In the genomic region with DNA sequence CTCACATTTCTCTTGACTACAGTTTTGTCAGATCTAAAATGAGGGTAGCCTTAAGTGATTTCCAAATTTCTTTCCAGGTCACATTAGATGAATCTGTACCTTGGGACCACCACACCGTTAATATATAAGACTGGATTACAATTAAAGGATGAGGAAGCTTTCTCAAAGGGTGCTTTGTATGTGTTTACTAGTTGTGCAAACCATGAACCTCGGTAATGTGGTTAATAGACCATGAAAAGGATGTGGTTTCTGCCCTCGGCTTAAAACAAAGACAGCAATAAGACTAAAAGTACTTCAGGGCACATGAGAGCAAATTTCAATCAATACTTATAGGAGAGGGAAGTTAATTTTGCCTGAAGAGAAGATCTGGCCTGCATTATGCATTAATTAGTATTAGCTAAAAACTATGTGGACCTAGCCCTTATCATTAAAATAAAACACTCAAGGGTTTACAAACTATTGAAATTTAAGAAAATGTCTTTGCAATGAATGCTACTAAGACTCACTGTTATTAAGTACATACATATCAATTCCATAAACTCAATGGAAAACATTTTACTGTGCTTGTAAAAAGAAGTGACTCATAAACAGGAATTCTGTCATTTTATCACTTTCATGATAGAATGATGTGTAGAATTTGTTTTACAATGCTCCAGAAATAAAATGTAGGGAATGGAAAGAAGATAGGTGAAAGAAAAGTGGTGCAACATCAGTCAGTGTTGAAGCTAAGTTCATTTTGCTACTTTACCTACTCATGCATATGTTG, we compare ENCODE assay signal across 8 cellular contexts. TPM values are rescaled to one million over a fixed set of nuclear protein-coding genes. Genes with fewer than 3 reads are reported as not detected.
DNase-seq lines count a peak whose midpoint lies in the region; ATAC-seq and TF ChIP-seq lines count a peak whose summit lies in the region.

No MANE protein-coding gene starts in this region.

- TF ChIP-seq CTCF in 22Rv1 (IDR thresholded peaks at IDR 0.05) (no peak), endodermal cell (conservative IDR thresholded peaks at IDR 0.05) (no peak), body of pancreas (IDR thresholded peaks at IDR 0.05) (no peak)

- H3K27ac ChIP-seq in 22Rv1 (peak overlapping the region; percentile 95), endodermal cell (ENCODE audit: low read depth, low read length) (peak overlapping the region; percentile 91), substantia nigra (ENCODE audit: low read depth, low read length, poor library complexity, severe bottlenecking) (peak overlapping the region; percentile 93), body of pancreas (peak overlapping the region in 2 of 4 donors; percentile 97 to 98)

- no peaks in the 10 kb centered on the region for H3K4me1 Mint-ChIP-seq in endodermal cell

- ATAC-seq in GM18511 (IDR thresholded peaks at IDR 0.05; ENCODE audit: unreplicated experiment), result peak; percentile 59
- ATAC-seq in HG02981 (IDR thresholded peaks at IDR 0.05; ENCODE audit: unreplicated experiment), result peak; percentile 39
- no peak for ATAC-seq in body of pancreas

- no peaks in the 10 kb centered on the region for H3K9me3 Mint-ChIP-seq in endodermal cell

- DNase-seq in NCI-H748 treated with DMSO at 0.1 percent for 48 hours (lab: John Stamatoyannopoulos, UW) (peak; percentile 42), endodermal cell (no peak), substantia nigra (lab: John Stamatoyannopoulos, UW) (no peak), cortex of kidney (lab: John Stamatoyannopoulos, UW) (no peak), body of pancreas (no peak)

- no peaks in the 10 kb centered on the region for H3K9me3 ChIP-seq in endodermal cell (ENCODE audit: control insufficient read depth, low read length)
- H3K9me3 ChIP-seq in body of pancreas, result no peaks in the 10 kb centered on the region

- no peak for TF ChIP-seq POLR2A in body of pancreas (IDR thresholded peaks at IDR 0.05)

- no peaks in the 10 kb centered on the region for H3K36me3 Mint-ChIP-seq in endodermal cell (ENCODE audit: low read depth)

- no peaks in the 10 kb centered on the region for H3K27me3 ChIP-seq in endodermal cell (ENCODE audit: control insufficient read depth, insufficient read depth, low read length, poor library complexity, severe bottlenecking)
- H3K27me3 ChIP-seq in body of pancreas, result no peaks in the 10 kb centered on the region

- no peak overlapping the region for H3K9ac ChIP-seq in endodermal cell (ENCODE audit: extremely low read depth, low read length, poor library complexity, severe bottlenecking)

- H3K36me3 ChIP-seq in endodermal cell (ENCODE audit: control insufficient read depth, insufficient read depth, low read length), result no peaks in the 10 kb centered on the region
- H3K36me3 ChIP-seq in body of pancreas (replicated peaks in 1 of 2; ENCODE audit: insufficient read depth in 1 of 2, low read depth in 2 of 2), result no peaks in the 10 kb centered on the region

- H3K27ac Mint-ChIP-seq in endodermal cell, result no peak overlapping the region

- intact Hi-C loops in body of pancreas (cut with DNase I), result no loop called here

- H3K27me3 Mint-ChIP-seq in endodermal cell (ENCODE audit: insufficient read depth), result peaks cover 2% of the 10 kb centered on the region

- H3K4me3 ChIP-seq in endodermal cell (ENCODE audit: low read length) (peak overlapping the region; percentile 91), body of pancreas (no peak overlapping the region)

- WGBS in endodermal cell (ENCODE audit: insufficient coverage in 1 of 2, insufficient read length in 1 of 2), 2 experiments, result 86% methylated on average over 3 of the region's 3 CpGs; no CpG with 5 or more reads in 1 of the 2 experiments
- WGBS in body of pancreas, 2 donors, result 47 to 50% methylated on average over 3 of the region's 3 CpGs

- no peak overlapping the region for H3K4me3 Mint-ChIP-seq in endodermal cell

- no peaks in the 10 kb centered on the region for H3K4me1 ChIP-seq in endodermal cell (ENCODE audit: control insufficient read depth, insufficient read depth, low read length)
- peaks cover 9% of the 10 kb centered on the region for H3K4me1 ChIP-seq in body of pancreas

RNA-seq across cellular contexts. Expression of a gene that starts 0.9 kb away (rescaled TPM):
- total RNA-seq in endodermal cell, result 10 to 100 TPM; 19.1 to 21.2 TPM
- 13.3 TPM for polyA plus RNA-seq in endodermal cell (2013, experiment 1 of 2)
- 14.2 TPM for polyA plus RNA-seq in endodermal cell (2013, experiment 2 of 2)
- 10 to 100 TPM; 17.9 to 25.4 TPM for total RNA-seq in body of pancreas
